ENCODE assay signal across 1 cellular context in genomic region chr6:57242505-57242904, GRCh38.
TF ChIP-seq lines count a peak whose summit lies in the region.

No MANE protein-coding gene starts in this region.

TF ChIP-seq in HEK293, 187 proteins besides CTCF, POLR2A, EP300 and RAD21 (continued from another document and continues in another):
- TF ChIP-seq ZNF155 (tag by site-specific recombination; IDR thresholded peaks at IDR 0.05) = no peak
- TF ChIP-seq ZBTB49 (tag by site-specific recombination; IDR thresholded peaks at IDR 0.05; ENCODE audit: low read depth) = no peak
- TF ChIP-seq ZNF624 (tag by site-specific recombination; IDR thresholded peaks at IDR 0.05) = no peak
- no peak for TF ChIP-seq TCF7L2 (IDR thresholded peaks at IDR 0.05; ENCODE audit: borderline replicate concordance, low read depth, low read length)
- TF ChIP-seq ZNF354C (tag by site-specific recombination; IDR thresholded peaks at IDR 0.05; ENCODE audit: borderline replicate concordance, low read depth) = no peak
- no peak for TF ChIP-seq ZBTB26 (tag by site-specific recombination; optimal IDR thresholded peaks at IDR 0.05)
- peak; percentile 65 for TF ChIP-seq ZNF843 (tag by site-specific recombination; IDR thresholded peaks at IDR 0.05)
- TF ChIP-seq ZNF248 (tag by site-specific recombination; IDR thresholded peaks at IDR 0.05) = no peak
- no peak for TF ChIP-seq ZNF404 (tag by site-specific recombination; IDR thresholded peaks at IDR 0.05)
- peak; percentile 52; the same call in 1 of the 2 replicates for TF ChIP-seq ZNF449 (tag by site-specific recombination; IDR thresholded peaks at IDR 0.05)
- TF ChIP-seq ZNF23 (tag by site-specific recombination; IDR thresholded peaks at IDR 0.05; ENCODE audit: borderline replicate concordance) = no peak
- no peak for TF ChIP-seq ZNF221 (tag by site-specific recombination; IDR thresholded peaks at IDR 0.05; ENCODE audit: borderline replicate concordance)
- TF ChIP-seq BCL11A (tag by site-specific recombination; IDR thresholded peaks at IDR 0.05; ENCODE audit: low read depth) = no peak
- 0 out of 2 replicates have a peak, but pooled peaks have one; percentile 54 for TF ChIP-seq ZNF558 (tag by site-specific recombination; IDR thresholded peaks at IDR 0.05)
- TF ChIP-seq ZNF488 (tag by site-specific recombination; IDR thresholded peaks at IDR 0.05) = no peak
- no peak for TF ChIP-seq ZNF426 (tag by site-specific recombination; IDR thresholded peaks at IDR 0.05)
- no peak for TF ChIP-seq ZNF391 (tag by site-specific recombination; IDR thresholded peaks at IDR 0.05; ENCODE audit: borderline replicate concordance, low read depth)
- TF ChIP-seq ZNF274 (IDR thresholded peaks at IDR 0.05; ENCODE audit: low read length) = no peak
- no peak for TF ChIP-seq ZNF274 (tag by site-specific recombination; IDR thresholded peaks at IDR 0.05; ENCODE audit: borderline replicate concordance)
- TF ChIP-seq ZNF660 (tag by site-specific recombination; IDR thresholded peaks at IDR 0.05) = 0 out of 2 replicates have a peak, but pooled peaks have one; percentile 56
- no peak for TF ChIP-seq ZBTB8A (tag by site-specific recombination; IDR thresholded peaks at IDR 0.05)
- TF ChIP-seq TRIM28 (IDR thresholded peaks at IDR 0.05; ENCODE audit: borderline replicate concordance, low read length) = no peak
- TF ChIP-seq REST (tag by site-specific recombination; IDR thresholded peaks at IDR 0.05) = no peak
- no peak for TF ChIP-seq OSR2 (tag by site-specific recombination; IDR thresholded peaks at IDR 0.05)
- no peak for TF ChIP-seq ZNF747 (tag by site-specific recombination; IDR thresholded peaks at IDR 0.05)
- TF ChIP-seq GLI2 (tag by site-specific recombination; IDR thresholded peaks at IDR 0.05; ENCODE audit: borderline replicate concordance, low read depth) = no peak
- 0 out of 2 replicates have a peak, but pooled peaks have one; percentile 29 for TF ChIP-seq ZNF335 (tag by site-specific recombination; conservative IDR thresholded peaks at IDR 0.05)
- TF ChIP-seq GLI4 (tag by site-specific recombination; IDR thresholded peaks at IDR 0.05) = no peak
- TF ChIP-seq ZNF76 (tag by site-specific recombination; IDR thresholded peaks at IDR 0.05; ENCODE audit: borderline replicate concordance, low read depth) = no peak; the same call in 1 of the 2 replicates
- TF ChIP-seq ZNF645 (tag by site-specific recombination; IDR thresholded peaks at IDR 0.05) = no peak
- TF ChIP-seq SETDB1 (IDR thresholded peaks at IDR 0.05; ENCODE audit: insufficient read length, low read length) = no peak
- peak; percentile 95 for TF ChIP-seq SP7 (tag by site-specific recombination; IDR thresholded peaks at IDR 0.05)
- no peak for TF ChIP-seq ZNF394 (tag by site-specific recombination; IDR thresholded peaks at IDR 0.05; ENCODE audit: borderline replicate concordance)
- no peak for TF ChIP-seq ZNF544 (tag by site-specific recombination; IDR thresholded peaks at IDR 0.05)
- TF ChIP-seq SALL2 (tag by site-specific recombination; IDR thresholded peaks at IDR 0.05; ENCODE audit: borderline replicate concordance) = no peak
- no peak for TF ChIP-seq KLF9 (tag by site-specific recombination; IDR thresholded peaks at IDR 0.05; ENCODE audit: low read depth)
- TF ChIP-seq ZNF513 (tag by site-specific recombination; IDR thresholded peaks at IDR 0.05) = no peak; the same call in 1 of the 2 replicates
- no peak for TF ChIP-seq KLF16 (tag by site-specific recombination; IDR thresholded peaks at IDR 0.05)
- no peak for TF ChIP-seq ZNF580 (tag by site-specific recombination; IDR thresholded peaks at IDR 0.05)
- peak; percentile 96 for TF ChIP-seq ZNF629 (tag by site-specific recombination; IDR thresholded peaks at IDR 0.05)
- TF ChIP-seq KLF1 (tag by site-specific recombination; IDR thresholded peaks at IDR 0.05) = no peak
- TF ChIP-seq ZNF777 (tag by site-specific recombination; IDR thresholded peaks at IDR 0.05; ENCODE audit: borderline replicate concordance) = no peak
- TF ChIP-seq ZNF121 (tag by site-specific recombination; IDR thresholded peaks at IDR 0.05) = no peak
- no peak for TF ChIP-seq ZNF48 (tag by site-specific recombination; IDR thresholded peaks at IDR 0.05)
- 0 out of 2 replicates have a peak, but pooled peaks have one; percentile 44 for TF ChIP-seq KLF10 (tag by site-specific recombination; IDR thresholded peaks at IDR 0.05)
- no peak for TF ChIP-seq ZNF560 (tag by site-specific recombination; IDR thresholded peaks at IDR 0.05; ENCODE audit: borderline replicate concordance)
- no peak for TF ChIP-seq PRDM2 (tag by site-specific recombination; IDR thresholded peaks at IDR 0.05; ENCODE audit: borderline replicate concordance)
- TF ChIP-seq ZNF174 (tag by site-specific recombination; IDR thresholded peaks at IDR 0.05) = no peak
- TF ChIP-seq ZNF37A (tag by site-specific recombination; IDR thresholded peaks at IDR 0.05) = no peak
